17 cellular contexts compared by ENCODE assay signal in the genomic region with DNA sequence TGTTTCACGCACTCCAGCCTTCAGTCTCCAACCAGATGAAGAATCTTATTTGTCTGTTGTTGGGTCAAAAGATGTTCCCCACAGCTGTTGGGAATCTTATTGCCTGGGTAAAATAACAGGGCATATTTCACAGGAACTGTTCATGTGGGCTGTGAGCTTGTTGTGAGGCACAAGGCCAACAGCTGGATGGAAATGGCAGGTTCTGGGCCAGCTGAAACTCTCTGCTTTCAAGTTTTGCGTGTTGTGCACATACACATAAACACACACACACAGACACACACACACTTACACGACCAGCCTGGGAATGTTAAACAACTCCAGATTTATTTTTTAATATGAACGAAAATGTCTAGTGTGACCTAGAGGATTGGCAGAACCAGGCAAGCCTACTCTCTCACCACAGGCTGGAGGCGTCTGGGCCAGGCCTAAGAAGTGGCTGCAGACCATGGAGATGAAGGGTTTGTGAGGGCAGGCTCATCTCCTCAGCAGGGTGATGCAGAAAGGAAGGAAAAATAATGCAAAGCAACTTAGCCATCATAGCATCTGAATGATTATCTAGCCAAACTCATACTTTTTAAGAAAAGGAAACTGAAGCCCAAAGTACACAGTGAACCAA.
DNase-seq lines count a peak whose midpoint lies in the region; ATAC-seq and TF ChIP-seq lines count a peak whose summit lies in the region.
"Had no signal": no experiment of that assay in that cellular context is flagged by ENCODE, and none has a peak within 500 bp of the region (broad histone marks: within the 10 kb centered on the region; RNA-seq: fewer than 3 reads in every experiment).

No MANE protein-coding gene starts in this region.

- no peak for TF ChIP-seq POLR2A in gastroesophageal sphincter (IDR thresholded peaks at IDR 0.05)

- H3K4me3 ChIP-seq in ascending aorta (peak overlapping the region in 1 of 2 donors; percentile 46), gastroesophageal sphincter (no peak overlapping the region), osteoblast (ENCODE audit: insufficient read depth, low read length) (no peak overlapping the region), upper lobe of right lung (no peak overlapping the region)
- H3K4me3 ChIP-seq: K562, lung, Peyer's patch had no signal

- TF ChIP-seq CTCF in ascending aorta (IDR thresholded peaks at IDR 0.05), result no peak
- TF ChIP-seq CTCF in gastroesophageal sphincter (IDR thresholded peaks at IDR 0.05), result no peak
- TF ChIP-seq CTCF in osteoblast (IDR thresholded peaks at IDR 0.05; ENCODE audit: extremely low read depth, low read depth, low read length), result no peak
- TF ChIP-seq CTCF in upper lobe of right lung (IDR thresholded peaks at IDR 0.05), result no peak

- peak overlapping the region; percentile 47 for H3K4me2 ChIP-seq in osteoblast (ENCODE audit: insufficient read depth, low read length)

- H3K9me3 ChIP-seq in ascending aorta, result no peaks in the 10 kb centered on the region
- no peaks in the 10 kb centered on the region for H3K9me3 ChIP-seq in gastroesophageal sphincter
- H3K9me3 ChIP-seq in osteoblast (ENCODE audit: low read depth, low read length), result no peaks in the 10 kb centered on the region
- no peaks in the 10 kb centered on the region for H3K9me3 ChIP-seq in upper lobe of right lung
- H3K9me3 ChIP-seq: Caco-2, Peyer's patch had no signal

- H3K4me1 ChIP-seq in ascending aorta (peaks cover 0 to 5% of the 10 kb centered on the region in 2 donors), gastroesophageal sphincter (peaks cover 0 to 27% (median 6%) of the 10 kb centered on the region in 3 donors), osteoblast (ENCODE audit: insufficient read depth, low read length) (no peaks in the 10 kb centered on the region), upper lobe of right lung (no peaks in the 10 kb centered on the region)
- H3K4me1 ChIP-seq: Caco-2, Peyer's patch had no signal

- intact Hi-C loops in ascending aorta (cut with DNase I), result no loop called here
- intact Hi-C loops in upper lobe of right lung (cut with DNase I), result no loop called here

- 24 to 32% methylated on average over 5 of the region's 5 CpGs for WGBS in gastroesophageal sphincter (ENCODE audit: low coverage in 1 of 2), 2 donors

- H4K20me1 ChIP-seq in osteoblast (ENCODE audit: insufficient read depth, low read length), result no peaks in the 10 kb centered on the region

- DNase-seq in ascending aorta (ENCODE audit: low spot score in 2 of 2) (no peak), osteoblast (ENCODE audit: insufficient read length, low spot score, missing footprints) (peak; percentile 23), upper lobe of right lung (no peak)
- DNase-seq in stimulated activated CD4-positive, alpha-beta T cell treated with anti-CD3 and anti-CD28 coated beads, Interleukin-4, amount 100 ng/mL, for 1 hour, result no peak
- DNase-seq in stimulated activated naive CD8-positive, alpha-beta T cell treated with anti-CD3 and anti-CD28 coated beads, Interleukin-15, Interleukin-2, amounts not matched to agents 100 U/mL and 50 U/mL, for 24 hours, result no peak
- DNase-seq: activated CD4-positive, alpha-beta T cell treated with anti-CD3 and anti-CD28 coated beads, Interleukin-2, amount 50 U/mL, for 1 hour; Caco-2; effector CD4-positive, alpha-beta T cell; HCEC 1CT; NCI-H1436 treated with DMSO at 0.1 percent for 48 hours; NCI-H524; Peyer's patch; stimulated activated CD8-positive, alpha-beta memory T cell treated with anti-CD3 and anti-CD28 coated beads, Interleukin-4, amount 100 ng/mL, for 48 hours had no signal

- ATAC-seq in gastroesophageal sphincter, result no peak
- peak; percentile 14 for ATAC-seq in upper lobe of right lung
- ATAC-seq in GM19023 (IDR thresholded peaks at IDR 0.05; ENCODE audit: unreplicated experiment), result no peak
- ATAC-seq in stimulated activated naive CD8-positive, alpha-beta T cell treated with anti-CD3 and anti-CD28 coated beads, Interleukin-15, Interleukin-2, amounts not matched to agents 100 U/mL and 50 U/mL, for 24 hours, result no peak
- ATAC-seq: K562 had no signal

- H3K36me3 ChIP-seq in ascending aorta, result no peaks in the 10 kb centered on the region
- no peaks in the 10 kb centered on the region for H3K36me3 ChIP-seq in gastroesophageal sphincter
- no peaks in the 10 kb centered on the region for H3K36me3 ChIP-seq in osteoblast (ENCODE audit: insufficient read depth, low read length)
- no peaks in the 10 kb centered on the region for H3K36me3 ChIP-seq in upper lobe of right lung
- H3K36me3 ChIP-seq: Peyer's patch had no signal

- H3K27ac ChIP-seq in ascending aorta, result peak overlapping the region; percentile 29 to 65
- H3K27ac ChIP-seq in gastroesophageal sphincter, result peak overlapping the region; percentile 5 to 72 (median 54)
- H3K27ac ChIP-seq in osteoblast (ENCODE audit: low read depth, low read length), result no peak overlapping the region
- H3K27ac ChIP-seq in upper lobe of right lung, result peak overlapping the region; percentile 33

- no peak for TF ChIP-seq EP300 in gastroesophageal sphincter (IDR thresholded peaks at IDR 0.05)

- no peaks in the 10 kb centered on the region for H3K27me3 ChIP-seq in ascending aorta
- no peaks in the 10 kb centered on the region for H3K27me3 ChIP-seq in gastroesophageal sphincter
- no peaks in the 10 kb centered on the region for H3K27me3 ChIP-seq in osteoblast (ENCODE audit: insufficient read depth, low read length)
- H3K27me3 ChIP-seq in upper lobe of right lung, result no peaks in the 10 kb centered on the region
- H3K27me3 ChIP-seq: Peyer's patch had no signal

- no peaks in the 10 kb centered on the region for H3K79me2 ChIP-seq in osteoblast (ENCODE audit: insufficient read depth, low read length)

- H2AFZ ChIP-seq in osteoblast (ENCODE audit: low read length), result no peak overlapping the region
